In the genomic region with DNA sequence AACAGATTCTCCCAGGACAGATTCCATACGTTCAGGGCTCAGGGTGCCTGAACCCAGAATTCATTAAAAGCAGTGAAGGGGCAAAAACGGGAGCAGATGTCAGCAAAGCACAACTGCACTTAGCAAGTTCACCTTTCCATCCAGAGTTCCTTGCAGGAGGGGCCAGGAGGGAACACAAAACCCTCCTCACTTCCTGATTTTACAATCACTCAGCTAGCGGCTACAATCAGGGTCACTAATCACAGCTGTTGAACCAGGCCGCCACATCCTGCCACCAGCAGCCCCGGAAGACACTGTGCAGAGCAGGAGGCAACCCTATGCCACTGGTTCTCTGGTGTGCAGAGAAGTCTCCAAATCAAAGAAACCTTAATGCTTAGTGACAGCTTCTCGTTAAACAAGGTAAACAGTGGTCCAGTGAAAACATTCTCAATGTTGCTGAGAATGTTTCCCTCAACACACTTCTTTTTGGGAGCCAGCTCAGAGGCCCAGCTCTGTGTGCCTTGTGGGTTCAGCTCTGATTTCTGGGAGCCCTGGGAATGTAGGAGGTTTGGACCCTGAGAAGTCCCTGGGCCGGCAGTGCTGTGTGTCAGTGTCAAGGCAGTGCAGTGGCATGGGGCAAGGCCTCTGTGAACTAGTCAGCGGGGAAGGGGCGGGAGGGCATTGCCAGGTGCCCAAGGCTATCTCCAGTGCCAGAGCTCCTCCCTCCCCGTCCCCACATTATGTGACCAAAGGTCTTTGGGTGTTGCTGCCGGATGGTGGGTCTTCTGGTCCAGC, we compare ENCODE assay signal across 1 cellular context.
TF ChIP-seq lines count a peak whose summit lies in the region.

No MANE protein-coding gene starts in this region.

TF ChIP-seq in HepG2, 621 proteins besides CTCF, POLR2A, EP300 and RAD21 (continued from another document and continues in another):
- TF ChIP-seq, protein P1, sequence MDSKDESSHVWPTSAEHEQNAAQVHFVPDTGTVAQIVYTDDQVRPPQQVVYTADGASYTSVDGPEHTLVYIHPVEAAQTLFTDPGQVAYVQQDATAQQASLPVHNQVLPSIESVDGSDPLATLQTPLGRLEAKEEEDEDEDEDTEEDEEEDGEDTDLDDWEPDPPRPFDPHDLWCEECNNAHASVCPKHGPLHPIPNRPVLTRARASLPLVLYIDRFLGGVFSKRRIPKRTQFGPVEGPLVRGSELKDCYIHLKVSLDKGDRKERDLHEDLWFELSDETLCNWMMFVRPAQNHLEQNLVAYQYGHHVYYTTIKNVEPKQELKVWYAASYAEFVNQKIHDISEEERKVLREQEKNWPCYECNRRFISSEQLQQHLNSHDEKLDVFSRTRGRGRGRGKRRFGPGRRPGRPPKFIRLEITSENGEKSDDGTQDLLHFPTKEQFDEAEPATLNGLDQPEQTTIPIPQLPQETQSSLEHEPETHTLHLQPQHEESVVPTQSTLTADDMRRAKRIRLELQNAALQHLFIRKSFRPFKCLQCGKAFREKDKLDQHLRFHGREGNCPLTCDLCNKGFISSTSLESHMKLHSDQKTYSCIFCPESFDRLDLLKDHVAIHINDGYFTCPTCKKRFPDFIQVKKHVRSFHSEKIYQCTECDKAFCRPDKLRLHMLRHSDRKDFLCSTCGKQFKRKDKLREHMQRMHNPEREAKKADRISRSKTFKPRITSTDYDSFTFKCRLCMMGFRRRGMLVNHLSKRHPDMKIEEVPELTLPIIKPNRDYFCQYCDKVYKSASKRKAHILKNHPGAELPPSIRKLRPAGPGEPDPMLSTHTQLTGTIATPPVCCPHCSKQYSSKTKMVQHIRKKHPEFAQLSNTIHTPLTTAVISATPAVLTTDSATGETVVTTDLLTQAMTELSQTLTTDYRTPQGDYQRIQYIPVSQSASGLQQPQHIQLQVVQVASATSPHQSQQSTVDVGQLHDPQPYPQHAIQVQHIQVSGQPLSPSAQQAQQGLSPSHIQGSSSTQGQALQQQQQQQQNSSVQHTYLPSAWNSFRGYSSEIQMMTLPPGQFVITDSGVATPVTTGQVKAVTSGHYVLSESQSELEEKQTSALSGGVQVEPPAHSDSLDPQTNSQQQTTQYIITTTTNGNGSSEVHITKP (CRISPR knock-in tag; IDR thresholded peaks at IDR 0.05; ENCODE audit: low read depth) = peak; percentile 65
- TF ChIP-seq SSRP1 (CRISPR knock-in tag; IDR thresholded peaks at IDR 0.05) (0 out of 2 replicates have a peak, but pooled peaks have one; percentile 70), TBX2 (CRISPR knock-in tag; IDR thresholded peaks at IDR 0.05; ENCODE audit: borderline replicate concordance) (peak; percentile 40), ZNF383 (CRISPR knock-in tag; IDR thresholded peaks at IDR 0.05; ENCODE audit: borderline replicate concordance) (0 out of 2 replicates have a peak, but pooled peaks have one; percentile 21), GZF1 (CRISPR knock-in tag; IDR thresholded peaks at IDR 0.05) (no peak), ZSCAN30 (CRISPR knock-in tag; IDR thresholded peaks at IDR 0.05) (0 out of 2 replicates have a peak, but pooled peaks have one; percentile 60), TGIF2 (CRISPR knock-in tag; IDR thresholded peaks at IDR 0.05) (peak; percentile 81), ZMYM2 (CRISPR knock-in tag; IDR thresholded peaks at IDR 0.05) (0 out of 2 replicates have a peak, but pooled peaks have one; percentile 7), ZNF484 (CRISPR knock-in tag; IDR thresholded peaks at IDR 0.05; ENCODE audit: borderline replicate concordance, low read depth) (no peak), GFI1 (CRISPR knock-in tag; IDR thresholded peaks at IDR 0.05; ENCODE audit: borderline replicate concordance) (0 out of 2 replicates have a peak, but pooled peaks have one; percentile 57), ZSCAN25 (CRISPR knock-in tag; IDR thresholded peaks at IDR 0.05) (0 out of 2 replicates have a peak, but pooled peaks have one; percentile 19), ZNF263 (CRISPR knock-in tag; IDR thresholded peaks at IDR 0.05) (peak; percentile 31; the same call in 1 of the 2 replicates), CBX1 (IDR thresholded peaks at IDR 0.05; ENCODE audit: low read depth) (no peak), KLF16 (CRISPR knock-in tag; IDR thresholded peaks at IDR 0.05) (0 out of 4 replicates have a peak, but pooled peaks of 1 of the 2 experiments have one; percentile 0), ZNF644 (CRISPR knock-in tag; IDR thresholded peaks at IDR 0.05; ENCODE audit: low read depth) (no peak), ZNF775 (CRISPR knock-in tag; IDR thresholded peaks at IDR 0.05; ENCODE audit: borderline replicate concordance) (0 out of 2 replicates have a peak, but pooled peaks have one; percentile 40), TCF12 (IDR thresholded peaks at IDR 0.05) (no peak), TCF12 (CRISPR knock-in tag; IDR thresholded peaks at IDR 0.05) (no peak; the same call in 1 of the 2 replicates)
- TF ChIP-seq, protein P2, sequence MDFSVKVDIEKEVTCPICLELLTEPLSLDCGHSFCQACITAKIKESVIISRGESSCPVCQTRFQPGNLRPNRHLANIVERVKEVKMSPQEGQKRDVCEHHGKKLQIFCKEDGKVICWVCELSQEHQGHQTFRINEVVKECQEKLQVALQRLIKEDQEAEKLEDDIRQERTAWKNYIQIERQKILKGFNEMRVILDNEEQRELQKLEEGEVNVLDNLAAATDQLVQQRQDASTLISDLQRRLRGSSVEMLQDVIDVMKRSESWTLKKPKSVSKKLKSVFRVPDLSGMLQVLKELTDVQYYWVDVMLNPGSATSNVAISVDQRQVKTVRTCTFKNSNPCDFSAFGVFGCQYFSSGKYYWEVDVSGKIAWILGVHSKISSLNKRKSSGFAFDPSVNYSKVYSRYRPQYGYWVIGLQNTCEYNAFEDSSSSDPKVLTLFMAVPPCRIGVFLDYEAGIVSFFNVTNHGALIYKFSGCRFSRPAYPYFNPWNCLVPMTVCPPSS (IDR thresholded peaks at IDR 0.05) = no peak
- TF ChIP-seq, protein P3, sequence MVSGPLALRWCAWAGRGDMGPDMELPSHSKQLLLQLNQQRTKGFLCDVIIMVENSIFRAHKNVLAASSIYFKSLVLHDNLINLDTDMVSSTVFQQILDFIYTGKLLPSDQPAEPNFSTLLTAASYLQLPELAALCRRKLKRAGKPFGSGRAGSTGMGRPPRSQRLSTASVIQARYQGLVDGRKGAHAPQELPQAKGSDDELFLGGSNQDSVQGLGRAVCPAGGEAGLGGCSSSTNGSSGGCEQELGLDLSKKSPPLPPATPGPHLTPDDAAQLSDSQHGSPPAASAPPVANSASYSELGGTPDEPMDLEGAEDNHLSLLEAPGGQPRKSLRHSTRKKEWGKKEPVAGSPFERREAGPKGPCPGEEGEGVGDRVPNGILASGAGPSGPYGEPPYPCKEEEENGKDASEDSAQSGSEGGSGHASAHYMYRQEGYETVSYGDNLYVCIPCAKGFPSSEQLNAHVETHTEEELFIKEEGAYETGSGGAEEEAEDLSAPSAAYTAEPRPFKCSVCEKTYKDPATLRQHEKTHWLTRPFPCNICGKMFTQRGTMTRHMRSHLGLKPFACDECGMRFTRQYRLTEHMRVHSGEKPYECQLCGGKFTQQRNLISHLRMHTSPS (CRISPR knock-in tag; IDR thresholded peaks at IDR 0.05; ENCODE audit: low read depth) = peak; percentile 98
- TF ChIP-seq, protein P4, sequence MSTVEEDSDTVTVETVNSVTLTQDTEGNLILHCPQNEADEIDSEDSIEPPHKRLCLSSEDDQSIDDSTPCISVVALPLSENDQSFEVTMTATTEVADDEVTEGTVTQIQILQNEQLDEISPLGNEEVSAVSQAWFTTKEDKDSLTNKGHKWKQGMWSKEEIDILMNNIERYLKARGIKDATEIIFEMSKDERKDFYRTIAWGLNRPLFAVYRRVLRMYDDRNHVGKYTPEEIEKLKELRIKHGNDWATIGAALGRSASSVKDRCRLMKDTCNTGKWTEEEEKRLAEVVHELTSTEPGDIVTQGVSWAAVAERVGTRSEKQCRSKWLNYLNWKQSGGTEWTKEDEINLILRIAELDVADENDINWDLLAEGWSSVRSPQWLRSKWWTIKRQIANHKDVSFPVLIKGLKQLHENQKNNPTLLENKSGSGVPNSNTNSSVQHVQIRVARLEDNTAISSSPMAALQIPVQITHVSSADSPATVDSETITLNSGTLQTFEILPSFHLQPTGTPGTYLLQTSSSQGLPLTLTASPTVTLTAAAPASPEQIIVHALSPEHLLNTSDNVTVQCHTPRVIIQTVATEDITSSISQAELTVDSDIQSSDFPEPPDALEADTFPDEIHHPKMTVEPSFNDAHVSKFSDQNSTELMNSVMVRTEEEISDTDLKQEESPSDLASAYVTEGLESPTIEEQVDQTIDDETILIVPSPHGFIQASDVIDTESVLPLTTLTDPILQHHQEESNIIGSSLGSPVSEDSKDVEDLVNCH (CRISPR knock-in tag; IDR thresholded peaks at IDR 0.05) = no peak
- TF ChIP-seq, protein P5, sequence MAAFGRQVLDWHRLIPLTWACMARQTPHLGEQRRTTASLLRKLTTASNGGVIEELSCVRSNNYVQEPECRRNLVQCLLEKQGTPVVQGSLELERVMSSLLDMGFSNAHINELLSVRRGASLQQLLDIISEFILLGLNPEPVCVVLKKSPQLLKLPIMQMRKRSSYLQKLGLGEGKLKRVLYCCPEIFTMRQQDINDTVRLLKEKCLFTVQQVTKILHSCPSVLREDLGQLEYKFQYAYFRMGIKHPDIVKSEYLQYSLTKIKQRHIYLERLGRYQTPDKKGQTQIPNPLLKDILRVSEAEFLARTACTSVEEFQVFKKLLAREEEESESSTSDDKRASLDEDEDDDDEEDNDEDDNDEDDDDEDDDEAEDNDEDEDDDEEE (CRISPR knock-in tag; IDR thresholded peaks at IDR 0.05) = peak; percentile 34
- TF ChIP-seq, protein P6, sequence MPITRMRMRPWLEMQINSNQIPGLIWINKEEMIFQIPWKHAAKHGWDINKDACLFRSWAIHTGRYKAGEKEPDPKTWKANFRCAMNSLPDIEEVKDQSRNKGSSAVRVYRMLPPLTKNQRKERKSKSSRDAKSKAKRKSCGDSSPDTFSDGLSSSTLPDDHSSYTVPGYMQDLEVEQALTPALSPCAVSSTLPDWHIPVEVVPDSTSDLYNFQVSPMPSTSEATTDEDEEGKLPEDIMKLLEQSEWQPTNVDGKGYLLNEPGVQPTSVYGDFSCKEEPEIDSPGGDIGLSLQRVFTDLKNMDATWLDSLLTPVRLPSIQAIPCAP (CRISPR knock-in tag; IDR thresholded peaks at IDR 0.05; ENCODE audit: low read depth) = no peak
- TF ChIP-seq, protein P7, sequence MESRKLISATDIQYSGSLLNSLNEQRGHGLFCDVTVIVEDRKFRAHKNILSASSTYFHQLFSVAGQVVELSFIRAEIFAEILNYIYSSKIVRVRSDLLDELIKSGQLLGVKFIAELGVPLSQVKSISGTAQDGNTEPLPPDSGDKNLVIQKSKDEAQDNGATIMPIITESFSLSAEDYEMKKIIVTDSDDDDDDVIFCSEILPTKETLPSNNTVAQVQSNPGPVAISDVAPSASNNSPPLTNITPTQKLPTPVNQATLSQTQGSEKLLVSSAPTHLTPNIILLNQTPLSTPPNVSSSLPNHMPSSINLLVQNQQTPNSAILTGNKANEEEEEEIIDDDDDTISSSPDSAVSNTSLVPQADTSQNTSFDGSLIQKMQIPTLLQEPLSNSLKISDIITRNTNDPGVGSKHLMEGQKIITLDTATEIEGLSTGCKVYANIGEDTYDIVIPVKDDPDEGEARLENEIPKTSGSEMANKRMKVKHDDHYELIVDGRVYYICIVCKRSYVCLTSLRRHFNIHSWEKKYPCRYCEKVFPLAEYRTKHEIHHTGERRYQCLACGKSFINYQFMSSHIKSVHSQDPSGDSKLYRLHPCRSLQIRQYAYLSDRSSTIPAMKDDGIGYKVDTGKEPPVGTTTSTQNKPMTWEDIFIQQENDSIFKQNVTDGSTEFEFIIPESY (CRISPR knock-in tag; IDR thresholded peaks at IDR 0.05) = 0 out of 2 replicates have a peak, but pooled peaks have one; percentile 11
- TF ChIP-seq, protein P8, sequence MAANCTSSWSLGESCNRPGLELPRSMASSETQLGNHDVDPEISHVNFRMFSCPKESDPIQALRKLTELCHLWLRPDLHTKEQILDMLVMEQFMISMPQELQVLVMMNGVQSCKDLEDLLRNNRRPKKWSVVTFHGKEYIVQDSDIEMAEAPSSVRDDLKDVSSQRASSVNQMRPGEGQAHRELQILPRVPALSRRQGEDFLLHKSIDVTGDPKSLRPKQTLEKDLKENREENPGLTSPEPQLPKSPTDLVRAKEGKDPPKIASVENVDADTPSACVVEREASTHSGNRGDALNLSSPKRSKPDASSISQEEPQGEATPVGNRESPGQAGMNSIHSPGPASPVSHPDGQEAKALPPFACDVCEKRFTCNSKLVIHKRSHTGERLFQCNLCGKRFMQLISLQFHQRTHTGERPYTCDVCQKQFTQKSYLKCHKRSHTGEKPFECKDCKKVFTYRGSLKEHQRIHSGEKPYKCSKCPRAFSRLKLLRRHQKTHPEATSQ (CRISPR knock-in tag; IDR thresholded peaks at IDR 0.05; ENCODE audit: borderline replicate concordance) = 0 out of 2 replicates have a peak, but pooled peaks have one; percentile 44
- TF ChIP-seq, protein P9, sequence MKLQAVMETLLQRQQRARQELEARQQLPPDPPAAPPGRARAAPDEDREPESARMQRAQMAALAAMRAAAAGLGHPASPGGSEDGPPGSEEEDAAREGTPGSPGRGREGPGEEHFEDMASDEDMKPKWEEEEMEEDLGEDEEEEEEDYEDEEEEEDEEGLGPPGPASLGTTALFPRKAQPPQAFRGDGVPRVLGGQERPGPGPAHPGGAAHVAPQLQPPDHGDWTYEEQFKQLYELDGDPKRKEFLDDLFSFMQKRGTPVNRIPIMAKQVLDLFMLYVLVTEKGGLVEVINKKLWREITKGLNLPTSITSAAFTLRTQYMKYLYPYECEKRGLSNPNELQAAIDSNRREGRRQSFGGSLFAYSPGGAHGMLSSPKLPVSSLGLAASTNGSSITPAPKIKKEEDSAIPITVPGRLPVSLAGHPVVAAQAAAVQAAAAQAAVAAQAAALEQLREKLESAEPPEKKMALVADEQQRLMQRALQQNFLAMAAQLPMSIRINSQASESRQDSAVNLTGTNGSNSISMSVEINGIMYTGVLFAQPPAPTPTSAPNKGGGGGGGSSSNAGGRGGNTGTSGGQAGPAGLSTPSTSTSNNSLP (IDR thresholded peaks at IDR 0.05; ENCODE audit: low read depth, low read length) = no peak; the same call in 1 of the 2 replicates
- TF ChIP-seq, protein P10, sequence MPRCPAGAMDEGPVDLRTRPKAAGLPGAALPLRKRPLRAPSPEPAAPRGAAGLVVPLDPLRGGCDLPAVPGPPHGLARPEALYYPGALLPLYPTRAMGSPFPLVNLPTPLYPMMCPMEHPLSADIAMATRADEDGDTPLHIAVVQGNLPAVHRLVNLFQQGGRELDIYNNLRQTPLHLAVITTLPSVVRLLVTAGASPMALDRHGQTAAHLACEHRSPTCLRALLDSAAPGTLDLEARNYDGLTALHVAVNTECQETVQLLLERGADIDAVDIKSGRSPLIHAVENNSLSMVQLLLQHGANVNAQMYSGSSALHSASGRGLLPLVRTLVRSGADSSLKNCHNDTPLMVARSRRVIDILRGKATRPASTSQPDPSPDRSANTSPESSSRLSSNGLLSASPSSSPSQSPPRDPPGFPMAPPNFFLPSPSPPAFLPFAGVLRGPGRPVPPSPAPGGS (CRISPR knock-in tag; IDR thresholded peaks at IDR 0.05) = peak; percentile 25; the same call in 1 of the 2 replicates
